Comparison of ENCODE assay signal across 8 cellular contexts in genomic region chr14:68548194-68549056, GRCh38.
DNase-seq lines count a peak whose midpoint lies in the region; ATAC-seq and TF ChIP-seq lines count a peak whose summit lies in the region.

No MANE protein-coding gene starts in this region.

- H2AFZ ChIP-seq in SK-N-SH (ENCODE audit: low read depth) = no peak overlapping the region; the same call in 1 of the 2 replicates

- H3K36me3 ChIP-seq in SK-N-SH (replicated peaks in 1 of 2; ENCODE audit: control insufficient read depth in 1 of 2, insufficient read depth in 2 of 2, low read length in 1 of 2) = no peaks in the 10 kb centered on the region

- peak; percentile 92 for DNase-seq in GM03348 (ENCODE audit: low spot score)
- peak; percentile 46 for DNase-seq in SK-N-SH
- peak in 26 of 42 donors; percentile 18 to 79 (median 50) for DNase-seq in head of caudate nucleus
- peak in 9 of 10 donors; percentile 30 to 95 (median 72) for DNase-seq in posterior cingulate gyrus
- no peak for DNase-seq in activated CD8-positive, alpha-beta memory T cell treated with anti-CD3 and anti-CD28 coated beads, Interleukin-2, amount 50 U/mL, for 48 hours
- DNase-seq in ACHN = no peak
- DNase-seq in activated CD4-positive, alpha-beta T cell treated with anti-CD3 and anti-CD28 coated beads, Interleukin-2, amount 10 ng/mL, durations not matched to agents 7 days and 5 days = no peak

- TF ChIP-seq RAD21 in SK-N-SH (IDR thresholded peaks at IDR 0.05; ENCODE audit: low read length) = no peak

- TF ChIP-seq EP300 in SK-N-SH (IDR thresholded peaks at IDR 0.05; ENCODE audit: borderline replicate concordance in 1 of 2, low read depth in 1 of 2, low read length in 1 of 2) = peak in 1 of 2 experiments; percentile 42; a peak in 2 of 4 replicates

- POLR2A ChIA-PET in SK-N-SH (lab: Yijun Ruan, JAX) = no interaction called here
- POLR2A ChIA-PET in activated CD4-positive, alpha-beta T cell treated with anti-CD3 and anti-CD28 coated beads, Interleukin-2, amount 10 ng/mL, durations not matched to agents 7 days and 5 days (lab: Charles Lee) = no interaction called here

- no peaks in the 10 kb centered on the region for H3K9me2 ChIP-seq in SK-N-SH

- H3K9me3 ChIP-seq in SK-N-SH = no peaks in the 10 kb centered on the region

- H3K9ac ChIP-seq in SK-N-SH = peak overlapping the region; percentile 13; the same call in 1 of the 2 replicates

- no peaks in the 10 kb centered on the region for H3K27me3 ChIP-seq in SK-N-SH (ENCODE audit: insufficient read depth)

- peaks cover 2% of the 10 kb centered on the region for H3K4me1 Mint-ChIP-seq in activated CD4-positive, alpha-beta T cell treated with anti-CD3 and anti-CD28 coated beads, Interleukin-2, amount 10 ng/mL, durations not matched to agents 7 days and 5 days

- no peaks in the 10 kb centered on the region for H4K20me1 ChIP-seq in SK-N-SH (ENCODE audit: insufficient read depth)

- WGBS in SK-N-SH (ENCODE audit: low lambda C conversion rate) = 63% methylated on average over 13 of the region's 14 CpGs

- intact Hi-C loops in head of caudate nucleus (cut with DNase I) (no loop called here), posterior cingulate gyrus (cut with DNase I) (no loop called here)

- no peaks in the 10 kb centered on the region for H3K9me3 Mint-ChIP-seq in activated CD4-positive, alpha-beta T cell treated with anti-CD3 and anti-CD28 coated beads, Interleukin-2, amount 10 ng/mL, durations not matched to agents 7 days and 5 days

- H3K27ac Mint-ChIP-seq in activated CD4-positive, alpha-beta T cell treated with anti-CD3 and anti-CD28 coated beads, Interleukin-2, amount 10 ng/mL, durations not matched to agents 7 days and 5 days = no peak overlapping the region

- no peak for TF ChIP-seq CTCF in SK-N-SH (IDR thresholded peaks at IDR 0.05)

- in situ Hi-C loops in ACHN (cut with HindIII; ENCODE audit: low pct_ligation_motif_present, low pct_unique_long_range_greater_than_20kb, low sequenced_read_pairs) = no loop called here

- H3K36me3 Mint-ChIP-seq in activated CD4-positive, alpha-beta T cell treated with anti-CD3 and anti-CD28 coated beads, Interleukin-2, amount 10 ng/mL, durations not matched to agents 7 days and 5 days (ENCODE audit: low read depth) = no peaks in the 10 kb centered on the region

- H3K4me3 ChIP-seq in SK-N-SH (ENCODE audit: low read depth in 2 of 2, low read length in 1 of 2) = no peak overlapping the region

- H3K79me2 ChIP-seq in SK-N-SH (ENCODE audit: insufficient read depth) = no peaks in the 10 kb centered on the region

- CTCF ChIA-PET in SK-N-SH (lab: Yijun Ruan, JAX) = no interaction called here
- CTCF ChIA-PET in activated CD4-positive, alpha-beta T cell treated with anti-CD3 and anti-CD28 coated beads, Interleukin-2, amount 10 ng/mL, durations not matched to agents 7 days and 5 days (lab: Charles Lee) = no interaction called here

- no peaks in the 10 kb centered on the region for H3K27me3 Mint-ChIP-seq in activated CD4-positive, alpha-beta T cell treated with anti-CD3 and anti-CD28 coated beads, Interleukin-2, amount 10 ng/mL, durations not matched to agents 7 days and 5 days

- H3K4me2 ChIP-seq in SK-N-SH = peak overlapping the region; percentile 8; the same call in 1 of the 2 replicates

- peaks cover 11% of the 10 kb centered on the region for H3F3A ChIP-seq in SK-N-SH (replicated peaks; ENCODE audit: insufficient read depth)

- H3K27ac ChIP-seq in SK-N-SH (ENCODE audit: low read depth in 2 of 2, low read length in 1 of 2) = peak overlapping the region; percentile 80 to 85

- ATAC-seq in HG03469 (IDR thresholded peaks at IDR 0.05; ENCODE audit: unreplicated experiment) = no peak

- no peak overlapping the region for H3K4me3 Mint-ChIP-seq in activated CD4-positive, alpha-beta T cell treated with anti-CD3 and anti-CD28 coated beads, Interleukin-2, amount 10 ng/mL, durations not matched to agents 7 days and 5 days

- H3K4me1 ChIP-seq in SK-N-SH (ENCODE audit: control insufficient read depth in 1 of 2, insufficient read depth in 2 of 2, low read depth in 1 of 2, low read length in 1 of 2) = peaks cover 17 to 53% of the 10 kb centered on the region in 2 experiments; a peak in 2 of 4 replicates

TF ChIP-seq in SK-N-SH, 30 proteins besides CTCF, POLR2A, EP300 and RAD21:
- TF ChIP-seq RXRA (IDR thresholded peaks at IDR 0.05; ENCODE audit: borderline replicate concordance, low read depth) (no peak), TCF12 (IDR thresholded peaks at IDR 0.05) (peak; percentile 67; the same call in 1 of the 2 replicates), FOSL2 (IDR thresholded peaks at IDR 0.05; ENCODE audit: borderline replicate concordance, low read depth) (no peak), ELF1 (IDR thresholded peaks at IDR 0.05) (no peak), NFIC (IDR thresholded peaks at IDR 0.05; ENCODE audit: borderline replicate concordance) (peak; percentile 64; the same call in 1 of the 2 replicates), MAX (IDR thresholded peaks at IDR 0.05; ENCODE audit: low read depth) (no peak), USF2 (IDR thresholded peaks at IDR 0.05; ENCODE audit: borderline replicate concordance, low read depth, low read length) (no peak), IRF3 (IDR thresholded peaks at IDR 0.05; ENCODE audit: low read depth, low read length) (no peak), PBX3 (IDR thresholded peaks at IDR 0.05) (peak; percentile 81), USF1 (IDR thresholded peaks at IDR 0.05; ENCODE audit: borderline replicate concordance, low read depth) (no peak)

Comparison
In these comparisons a context has a peak if more than half of its experiments do, and no peak if none do; other contexts are left out.
1. DNase-seq: peak in GM03348 (single experiment), SK-N-SH (single experiment), head of caudate nucleus (26 of 42) and posterior cingulate gyrus (9 of 10); none in activated CD8-positive, alpha-beta memory T cell treated with anti-CD3 and anti-CD28 coated beads, Interleukin-2, amount 50 U/mL, for 48 hours (single experiment), ACHN (single experiment) and activated CD4-positive, alpha-beta T cell treated with anti-CD3 and anti-CD28 coated beads, Interleukin-2, amount 10 ng/mL, durations not matched to agents 7 days and 5 days (single experiment).